19 cellular contexts compared by ENCODE assay signal in the genomic region with DNA sequence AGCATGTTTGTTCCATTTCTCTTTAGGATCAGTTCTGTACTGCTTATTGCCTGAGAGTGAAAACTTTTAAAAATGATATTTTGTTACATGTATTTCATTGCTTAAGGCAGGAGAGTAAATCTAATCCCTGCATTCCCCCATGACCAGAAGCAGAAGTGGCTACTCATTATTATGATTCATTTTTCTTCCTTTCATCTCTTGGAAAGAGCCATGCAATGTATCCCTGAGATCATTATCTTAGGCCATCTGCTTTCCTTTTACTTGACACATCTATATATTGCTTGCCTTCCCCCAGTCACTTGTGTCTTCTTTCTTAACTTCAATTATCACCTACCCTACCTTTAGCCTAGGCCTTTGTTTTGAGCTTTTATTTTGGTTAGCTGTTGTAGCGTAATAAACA.
DNase-seq lines count a peak whose midpoint lies in the region; ATAC-seq and TF ChIP-seq lines count a peak whose summit lies in the region.
"Had no signal": no experiment of that assay in that cellular context is flagged by ENCODE, and none has a peak within 500 bp of the region (broad histone marks: within the 10 kb centered on the region; RNA-seq: fewer than 3 reads in every experiment).

No MANE protein-coding gene starts in this region.

- no peaks in the 10 kb centered on the region for H3K27me3 Mint-ChIP-seq in activated naive CD8-positive, alpha-beta T cell treated with anti-CD3 and anti-CD28 coated beads for 36 hours
- no peaks in the 10 kb centered on the region for H3K27me3 Mint-ChIP-seq in CD8-positive, alpha-beta T cell (ENCODE audit: low read depth)
- H3K27me3 Mint-ChIP-seq: CD4-positive, alpha-beta memory T cell had no signal

- no peaks in the 10 kb centered on the region for H3K9me3 ChIP-seq in SK-N-SH
- no peaks in the 10 kb centered on the region for H3K9me3 ChIP-seq in mesodermal cell (ENCODE audit: control insufficient read depth, low read length)
- no peaks in the 10 kb centered on the region for H3K9me3 ChIP-seq in CD8-positive, alpha-beta T cell (ENCODE audit: low read length)
- H3K9me3 ChIP-seq: A549, BLaER1 had no signal

- H3K27ac ChIP-seq in SK-N-SH (ENCODE audit: low read depth in 2 of 2, low read length in 1 of 2) (peak overlapping the region in 1 of 2 experiments; percentile 69; a peak in 2 of 4 replicates), mesodermal cell (ENCODE audit: low read depth, low read length, severe bottlenecking) (peak overlapping the region; percentile 53)
- H3K27ac ChIP-seq in CD8-positive, alpha-beta T cell (ENCODE audit: low read depth, low read length), result no peak overlapping the region
- H3K27ac ChIP-seq: 22Rv1, A549, BLaER1 had no signal

- TF ChIP-seq EP300 in SK-N-SH (IDR thresholded peaks at IDR 0.05; ENCODE audit: borderline replicate concordance in 1 of 2, low read depth in 1 of 2, low read length in 1 of 2), result peak; percentile 58 to 78; a peak in 3 of 4 replicates

- H3K4me3 ChIP-seq in SK-N-SH (ENCODE audit: low read depth in 2 of 2, low read length in 1 of 2) (no peak overlapping the region), mesodermal cell (ENCODE audit: extremely low read depth, insufficient read depth, low read length, poor library complexity, severe bottlenecking) (no peak overlapping the region)
- H3K4me3 ChIP-seq in CD8-positive, alpha-beta T cell (ENCODE audit: low read depth, low read length), result no peak overlapping the region
- H3K4me3 ChIP-seq: A549, BLaER1 had no signal

- DNase-seq in DMS 273 (lab: John Stamatoyannopoulos, UW; ENCODE audit: unreplicated experiment), result peak; percentile 4
- DNase-seq in DMS 273 treated with DMSO at 0.1 percent for 48 hours (lab: John Stamatoyannopoulos, UW), result no peak
- peak; percentile 25 for DNase-seq in SK-N-SH
- no peak for DNase-seq in activated naive CD8-positive, alpha-beta T cell treated with anti-CD3 and anti-CD28 coated beads for 36 hours
- DNase-seq in hypothalamus (lab: John Stamatoyannopoulos, UW), result no peak
- DNase-seq in CD8-positive, alpha-beta T cell, result no peak
- no peak for DNase-seq in activated CD8-positive, alpha-beta memory T cell treated with anti-CD3 and anti-CD28 coated beads, Interleukin-2, amount 50 U/mL, for 48 hours
- DNase-seq: Calu3; CD4-positive, alpha-beta memory T cell; DMS153; DMS79; GF-D8; H9; IMR-90 had no signal

- no peak for ATAC-seq in CD8-positive, alpha-beta T cell
- ATAC-seq: A549 had no signal

- no peak overlapping the region for H3K4me2 ChIP-seq in SK-N-SH
- H3K4me2 ChIP-seq: A549, BLaER1 had no signal

- no peaks in the 10 kb centered on the region for H3K36me3 Mint-ChIP-seq in activated naive CD8-positive, alpha-beta T cell treated with anti-CD3 and anti-CD28 coated beads for 36 hours
- H3K36me3 Mint-ChIP-seq in CD8-positive, alpha-beta T cell, result no peaks in the 10 kb centered on the region
- H3K36me3 Mint-ChIP-seq: CD14-positive monocyte; CD4-positive, alpha-beta memory T cell had no signal

- H3K9me2 ChIP-seq in SK-N-SH, result no peaks in the 10 kb centered on the region

- no peak overlapping the region for H3K9ac ChIP-seq in SK-N-SH
- H3K9ac ChIP-seq: BLaER1 had no signal

- 0 out of 2 replicates have a peak, but pooled peaks have one; percentile 7 for TF ChIP-seq RAD21 in SK-N-SH (IDR thresholded peaks at IDR 0.05; ENCODE audit: low read length)

- POLR2A ChIA-PET in SK-N-SH (lab: Yijun Ruan, JAX), result no interaction called here
- POLR2A ChIA-PET in CD8-positive, alpha-beta T cell (lab: Charles Lee), result no interaction called here

- H3K4me1 ChIP-seq in SK-N-SH (ENCODE audit: control insufficient read depth in 1 of 2, insufficient read depth in 2 of 2, low read depth in 1 of 2, low read length in 1 of 2) (peaks cover 0 to 13% of the 10 kb centered on the region in 2 experiments; a peak in 2 of 4 replicates), mesodermal cell (ENCODE audit: control insufficient read depth, insufficient read depth, low read length, poor library complexity, severe bottlenecking) (peaks cover 9% of the 10 kb centered on the region)
- H3K4me1 ChIP-seq in CD8-positive, alpha-beta T cell (ENCODE audit: insufficient read depth, low read length), result no peaks in the 10 kb centered on the region
- H3K4me1 ChIP-seq: A549, BLaER1 had no signal

- WGBS in SK-N-SH (ENCODE audit: low lambda C conversion rate), result 59% methylated on average over 1 of the region's 1 CpG
- WGBS in mesodermal cell (ENCODE audit: insufficient coverage in 2 of 2), 2 experiments, result no CpG with 5 or more reads among the region's 1 CpG

- no peaks in the 10 kb centered on the region for H3K79me2 ChIP-seq in SK-N-SH (ENCODE audit: insufficient read depth)

- no peaks in the 10 kb centered on the region for H3F3A ChIP-seq in SK-N-SH (replicated peaks; ENCODE audit: insufficient read depth)

- H3K27ac Mint-ChIP-seq in activated naive CD8-positive, alpha-beta T cell treated with anti-CD3 and anti-CD28 coated beads for 36 hours, result no peak overlapping the region
- H3K27ac Mint-ChIP-seq in CD8-positive, alpha-beta T cell, result no peak overlapping the region
- H3K27ac Mint-ChIP-seq: CD14-positive monocyte; CD4-positive, alpha-beta memory T cell had no signal

- H3K27me3 ChIP-seq in SK-N-SH (ENCODE audit: insufficient read depth), result no peaks in the 10 kb centered on the region
- no peaks in the 10 kb centered on the region for H3K27me3 ChIP-seq in CD8-positive, alpha-beta T cell (ENCODE audit: insufficient read depth, low read length)
- H3K27me3 ChIP-seq: BLaER1 had no signal

- intact Hi-C loops in CD8-positive, alpha-beta T cell (cut with DNase I, micrococcal nuclease), result no loop called here

- H3K4me3 Mint-ChIP-seq in activated naive CD8-positive, alpha-beta T cell treated with anti-CD3 and anti-CD28 coated beads for 36 hours, result no peak overlapping the region
- no peak overlapping the region for H3K4me3 Mint-ChIP-seq in CD8-positive, alpha-beta T cell
- H3K4me3 Mint-ChIP-seq: CD14-positive monocyte; CD4-positive, alpha-beta memory T cell; H9 had no signal

- no peaks in the 10 kb centered on the region for H4K20me1 ChIP-seq in SK-N-SH (ENCODE audit: insufficient read depth)
- H4K20me1 ChIP-seq: BLaER1 had no signal

- TF ChIP-seq CTCF in SK-N-SH (IDR thresholded peaks at IDR 0.05), result no peak
- no peak for TF ChIP-seq CTCF in CD8-positive, alpha-beta T cell (IDR thresholded peaks at IDR 0.05)

- H2AFZ ChIP-seq in SK-N-SH (ENCODE audit: low read depth), result no peak overlapping the region

- H3K36me3 ChIP-seq in SK-N-SH (replicated peaks in 1 of 2; ENCODE audit: control insufficient read depth in 1 of 2, insufficient read depth in 2 of 2, low read length in 1 of 2) (no peaks in the 10 kb centered on the region), mesodermal cell (ENCODE audit: control insufficient read depth, insufficient read depth, low read length) (no peaks in the 10 kb centered on the region)
- no peaks in the 10 kb centered on the region for H3K36me3 ChIP-seq in CD8-positive, alpha-beta T cell (ENCODE audit: insufficient read depth, low read length)
- H3K36me3 ChIP-seq: BLaER1 had no signal

- CTCF ChIA-PET in SK-N-SH (lab: Yijun Ruan, JAX), result interaction anchor here (1.1 to 2.0 kb wide), 2 partner anchors 12 to 1092 kb away, joined by 3 to 9 read pairs; no protein-coding TSS in a partner anchor
- CTCF ChIA-PET in CD8-positive, alpha-beta T cell (lab: Charles Lee), result no interaction called here

- H3K4me1 Mint-ChIP-seq in activated naive CD8-positive, alpha-beta T cell treated with anti-CD3 and anti-CD28 coated beads for 36 hours, result no peaks in the 10 kb centered on the region
- no peaks in the 10 kb centered on the region for H3K4me1 Mint-ChIP-seq in CD8-positive, alpha-beta T cell (ENCODE audit: low read depth)
- H3K4me1 Mint-ChIP-seq: CD4-positive, alpha-beta memory T cell had no signal

- no peaks in the 10 kb centered on the region for H3K9me3 Mint-ChIP-seq in activated naive CD8-positive, alpha-beta T cell treated with anti-CD3 and anti-CD28 coated beads for 36 hours
- H3K9me3 Mint-ChIP-seq in CD8-positive, alpha-beta T cell, result no peaks in the 10 kb centered on the region
- H3K9me3 Mint-ChIP-seq: H9 had no signal

TF ChIP-seq in SK-N-SH, 30 proteins besides CTCF, POLR2A, EP300 and RAD21 (continues in another document):
- 0 out of 2 replicates have a peak, but pooled peaks have one; percentile 17 for TF ChIP-seq FOXJ3 (CRISPR knock-in tag; IDR thresholded peaks at IDR 0.05)
- no peak for TF ChIP-seq RXRA (IDR thresholded peaks at IDR 0.05; ENCODE audit: borderline replicate concordance, low read depth)
- TF ChIP-seq POLR2AphosphoS5 (IDR thresholded peaks at IDR 0.05; ENCODE audit: low read depth, low read length), result peak; percentile 25; the same call in 1 of the 2 replicates
- peak; percentile 14; the same call in 1 of the 2 replicates for TF ChIP-seq FOSL2 (IDR thresholded peaks at IDR 0.05; ENCODE audit: borderline replicate concordance, low read depth)
- peak; percentile 45 for TF ChIP-seq JUND (IDR thresholded peaks at IDR 0.05)
- TF ChIP-seq, protein P1, sequence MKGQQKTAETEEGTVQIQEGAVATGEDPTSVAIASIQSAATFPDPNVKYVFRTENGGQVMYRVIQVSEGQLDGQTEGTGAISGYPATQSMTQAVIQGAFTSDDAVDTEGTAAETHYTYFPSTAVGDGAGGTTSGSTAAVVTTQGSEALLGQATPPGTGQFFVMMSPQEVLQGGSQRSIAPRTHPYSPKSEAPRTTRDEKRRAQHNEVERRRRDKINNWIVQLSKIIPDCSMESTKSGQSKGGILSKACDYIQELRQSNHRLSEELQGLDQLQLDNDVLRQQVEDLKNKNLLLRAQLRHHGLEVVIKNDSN (IDR thresholded peaks at IDR 0.05; ENCODE audit: borderline replicate concordance, low read depth), result no peak
- no peak for TF ChIP-seq TEAD4 (IDR thresholded peaks at IDR 0.05; ENCODE audit: borderline replicate concordance, insufficient read depth)

Comparison
In these comparisons a context has a peak if more than half of its experiments do, and no peak if none do; other contexts are left out.
1. DNase-seq: peak in DMS 273 (single experiment) and SK-N-SH (single experiment); none in DMS 273 treated with DMSO at 0.1 percent for 48 hours (single experiment), activated naive CD8-positive, alpha-beta T cell treated with anti-CD3 and anti-CD28 coated beads for 36 hours (single experiment), hypothalamus (0 of 51), CD8-positive, alpha-beta T cell (0 of 7) and activated CD8-positive, alpha-beta memory T cell treated with anti-CD3 and anti-CD28 coated beads, Interleukin-2, amount 50 U/mL, for 48 hours (single experiment).